1 cellular context compared by ENCODE assay signal in the genomic region with DNA sequence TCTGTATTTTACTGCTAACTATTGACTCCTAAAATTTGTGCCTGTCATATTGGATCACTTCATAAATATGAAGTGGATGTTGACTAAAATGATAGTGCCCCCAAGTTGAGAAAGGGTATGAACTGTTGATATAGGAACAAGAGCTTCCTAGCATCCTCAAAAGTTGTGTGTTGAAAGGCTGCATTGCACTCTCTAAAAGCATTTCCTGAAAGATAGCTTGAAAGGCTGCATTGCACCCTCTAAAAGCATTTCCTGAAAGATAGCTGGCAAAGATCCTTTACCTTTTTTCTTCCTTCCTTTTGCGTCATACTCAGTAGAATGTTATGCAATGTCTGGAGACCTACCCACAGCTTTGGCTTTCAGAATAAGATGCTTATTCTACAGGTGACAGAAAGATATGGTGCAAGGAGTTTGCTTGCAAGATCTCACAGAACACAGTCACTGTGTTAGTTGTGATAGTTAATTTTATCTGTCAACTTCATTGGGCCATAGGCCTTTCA.
TF ChIP-seq lines count a peak whose summit lies in the region.

No MANE protein-coding gene starts in this region.

TF ChIP-seq in GM23338, 12 proteins besides CTCF, POLR2A, EP300 and RAD21 (continued from another document):
- TF ChIP-seq ZNF462 (CRISPR knock-in tag; IDR thresholded peaks at IDR 0.05): no peak
- TF ChIP-seq EZH2phosphoT487 (IDR thresholded peaks at IDR 0.05; ENCODE audit: unreplicated experiment): no peak
- TF ChIP-seq ZNF114 (CRISPR knock-in tag; IDR thresholded peaks at IDR 0.05): no peak
